Comparison of ENCODE assay signal across 18 cellular contexts in the genomic region with DNA sequence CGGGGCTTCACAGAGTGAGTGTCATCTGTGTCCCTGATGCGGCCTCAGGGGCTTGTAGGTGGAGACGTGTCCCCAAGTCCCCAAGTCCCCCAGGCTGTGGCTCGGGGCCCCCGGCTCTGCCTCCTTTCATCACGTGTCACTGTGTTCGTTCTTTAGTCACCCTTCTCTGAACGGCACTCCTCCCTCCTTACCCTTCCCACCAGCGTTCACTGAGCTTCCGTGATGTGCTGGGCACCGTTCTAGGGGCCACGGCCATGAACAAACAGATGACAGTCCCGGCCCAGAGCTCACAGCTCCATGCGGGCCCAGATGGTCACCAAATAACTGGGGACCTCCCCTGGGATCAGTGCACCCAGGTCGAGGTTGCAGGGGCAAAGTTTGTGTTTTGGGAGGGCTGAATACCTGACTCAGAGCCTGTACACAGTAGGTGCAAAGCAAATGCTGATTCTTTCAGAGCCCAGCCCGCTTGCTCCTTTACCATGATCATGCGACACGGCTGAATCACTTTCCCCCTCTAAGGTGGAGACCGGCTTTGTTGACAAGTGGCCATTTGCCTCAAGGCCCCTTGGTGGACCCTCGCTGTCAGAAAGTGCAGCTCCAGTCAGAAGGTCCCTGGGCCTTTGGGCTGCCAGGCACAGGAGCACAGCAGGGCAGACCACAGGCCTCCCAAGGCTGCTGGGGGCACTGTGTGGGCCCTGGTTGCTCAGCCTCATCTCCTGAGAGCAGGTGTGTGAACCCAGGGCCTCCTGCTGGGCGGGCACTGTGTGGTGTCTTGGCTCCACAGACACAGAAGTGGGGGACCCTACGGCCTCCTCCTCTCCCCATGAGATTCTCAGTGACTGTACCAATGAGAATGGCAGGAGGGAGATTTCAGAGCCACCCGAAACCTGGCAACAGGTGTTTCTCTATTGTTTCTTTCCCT.
DNase-seq lines count a peak whose midpoint lies in the region; ATAC-seq and TF ChIP-seq lines count a peak whose summit lies in the region.
"Had no signal": no experiment of that assay in that cellular context is flagged by ENCODE, and none has a peak within 500 bp of the region (broad histone marks: within the 10 kb centered on the region; RNA-seq: fewer than 3 reads in every experiment).

No MANE protein-coding gene starts in this region.

- no peak overlapping the region for H3K9ac ChIP-seq in SK-N-SH

- CTCF ChIA-PET in SK-N-SH (lab: Yijun Ruan, JAX) = interaction anchor here (6.0 kb wide), 1 partner anchor 36 kb away, joined by 24 read pairs; no protein-coding TSS in a partner anchor

- no peaks in the 10 kb centered on the region for H3K9me3 ChIP-seq in right atrium auricular region
- H3K9me3 ChIP-seq in vagina = no peaks in the 10 kb centered on the region
- no peaks in the 10 kb centered on the region for H3K9me3 ChIP-seq in SK-N-SH

- H3K4me3 ChIP-seq in right atrium auricular region (no peak overlapping the region), vagina (no peak overlapping the region), SK-N-SH (ENCODE audit: low read depth in 2 of 2, low read length in 1 of 2) (no peak overlapping the region)

- H3K27me3 ChIP-seq in right atrium auricular region = no peaks in the 10 kb centered on the region
- H3K27me3 ChIP-seq in vagina = no peaks in the 10 kb centered on the region
- H3K27me3 ChIP-seq in SK-N-SH (ENCODE audit: insufficient read depth) = no peaks in the 10 kb centered on the region

- intact Hi-C loops in left ventricle myocardium superior (cut with micrococcal nuclease) = no loop called here
- intact Hi-C loops in vagina (cut with DNase I) = no loop called here

- H3K9me2 ChIP-seq in SK-N-SH = no peaks in the 10 kb centered on the region

- H3K27ac ChIP-seq in right atrium auricular region (no peak overlapping the region), vagina (no peak overlapping the region), SK-N-SH (ENCODE audit: low read depth in 2 of 2, low read length in 1 of 2) (no peak overlapping the region)
- H3K27ac ChIP-seq: HL-60 had no signal

- no peaks in the 10 kb centered on the region for H3F3A ChIP-seq in SK-N-SH (replicated peaks; ENCODE audit: insufficient read depth)

- no peak for TF ChIP-seq POLR2A in vagina (IDR thresholded peaks at IDR 0.05)

- no peak for TF ChIP-seq EP300 in SK-N-SH (IDR thresholded peaks at IDR 0.05; ENCODE audit: borderline replicate concordance in 1 of 2, low read depth in 1 of 2, low read length in 1 of 2)

- H3K79me2 ChIP-seq in SK-N-SH (ENCODE audit: insufficient read depth) = no peaks in the 10 kb centered on the region

- H3K4me2 ChIP-seq in SK-N-SH = no peak overlapping the region

- no peak overlapping the region for H2AFZ ChIP-seq in SK-N-SH (ENCODE audit: low read depth)

- no peak for TF ChIP-seq CTCF in right atrium auricular region (IDR thresholded peaks at IDR 0.05)
- TF ChIP-seq CTCF in vagina (IDR thresholded peaks at IDR 0.05) = no peak
- TF ChIP-seq CTCF in SK-N-SH (IDR thresholded peaks at IDR 0.05) = no peak

- DNase-seq in right atrium auricular region (ENCODE audit: low spot score) (peak; percentile 44), left ventricle myocardium superior (no peak), NCI-H345 treated with DMSO at 0.1 percent for 48 hours (lab: John Stamatoyannopoulos, UW; ENCODE audit: unreplicated experiment) (peak; percentile 6), left lobe of liver (ENCODE audit: low spot score) (peak; percentile 33), vagina (ENCODE audit: extremely low spot score in 2 of 2) (peak; percentile 49 to 81), NCI-H1105 treated with DMSO at 0.1 percent for 48 hours (lab: John Stamatoyannopoulos, UW) (no peak), SK-N-SH (no peak)
- DNase-seq: AML-193; CD4-positive, alpha-beta T cell; NCI-H1436 treated with DMSO at 0.1 percent for 48 hours; NCI-H2029 treated with DMSO at 0.1 percent for 48 hours; NCI-H226; NCI-H526 treated with DMSO at 0.1 percent for 48 hours; OCI-M1; SHP77 treated with DMSO at 0.1 percent for 48 hours had no signal

- H3K36me3 ChIP-seq in right atrium auricular region (no peaks in the 10 kb centered on the region), vagina (no peaks in the 10 kb centered on the region), SK-N-SH (replicated peaks in 1 of 2; ENCODE audit: control insufficient read depth in 1 of 2, insufficient read depth in 2 of 2, low read length in 1 of 2) (no peaks in the 10 kb centered on the region)

- TF ChIP-seq RAD21 in SK-N-SH (IDR thresholded peaks at IDR 0.05; ENCODE audit: low read length) = no peak

- H4K20me1 ChIP-seq in SK-N-SH (ENCODE audit: insufficient read depth) = no peaks in the 10 kb centered on the region

- POLR2A ChIA-PET in SK-N-SH (lab: Yijun Ruan, JAX) = no interaction called here

- 55% methylated on average over 20 of the region's 23 CpGs for WGBS in SK-N-SH (ENCODE audit: low lambda C conversion rate)

- H3K4me1 ChIP-seq in right atrium auricular region (no peaks in the 10 kb centered on the region), vagina (no peaks in the 10 kb centered on the region), SK-N-SH (ENCODE audit: control insufficient read depth in 1 of 2, insufficient read depth in 2 of 2, low read depth in 1 of 2, low read length in 1 of 2) (peaks cover 0 to 49% of the 10 kb centered on the region in 2 experiments; a peak in 2 of 4 replicates)

- no peak for ATAC-seq in left ventricle myocardium superior
- no peak for ATAC-seq in left lobe of liver
- ATAC-seq in GM21528 (IDR thresholded peaks at IDR 0.05; ENCODE audit: low FRiP score, unreplicated experiment) = no peak
- ATAC-seq: HCT116 had no signal

TF ChIP-seq in SK-N-SH, 30 proteins besides CTCF, POLR2A, EP300 and RAD21:
- no peak for TF ChIP-seq SIN3A (IDR thresholded peaks at IDR 0.05; ENCODE audit: borderline replicate concordance, low read depth, low read length)
- TF ChIP-seq FOXM1 (IDR thresholded peaks at IDR 0.05; ENCODE audit: low read depth) = no peak
- TF ChIP-seq CHD2 (IDR thresholded peaks at IDR 0.05; ENCODE audit: low read length, partially characterized antibody) = no peak
- TF ChIP-seq NFIC (IDR thresholded peaks at IDR 0.05; ENCODE audit: borderline replicate concordance) = no peak
- TF ChIP-seq, protein P1, sequence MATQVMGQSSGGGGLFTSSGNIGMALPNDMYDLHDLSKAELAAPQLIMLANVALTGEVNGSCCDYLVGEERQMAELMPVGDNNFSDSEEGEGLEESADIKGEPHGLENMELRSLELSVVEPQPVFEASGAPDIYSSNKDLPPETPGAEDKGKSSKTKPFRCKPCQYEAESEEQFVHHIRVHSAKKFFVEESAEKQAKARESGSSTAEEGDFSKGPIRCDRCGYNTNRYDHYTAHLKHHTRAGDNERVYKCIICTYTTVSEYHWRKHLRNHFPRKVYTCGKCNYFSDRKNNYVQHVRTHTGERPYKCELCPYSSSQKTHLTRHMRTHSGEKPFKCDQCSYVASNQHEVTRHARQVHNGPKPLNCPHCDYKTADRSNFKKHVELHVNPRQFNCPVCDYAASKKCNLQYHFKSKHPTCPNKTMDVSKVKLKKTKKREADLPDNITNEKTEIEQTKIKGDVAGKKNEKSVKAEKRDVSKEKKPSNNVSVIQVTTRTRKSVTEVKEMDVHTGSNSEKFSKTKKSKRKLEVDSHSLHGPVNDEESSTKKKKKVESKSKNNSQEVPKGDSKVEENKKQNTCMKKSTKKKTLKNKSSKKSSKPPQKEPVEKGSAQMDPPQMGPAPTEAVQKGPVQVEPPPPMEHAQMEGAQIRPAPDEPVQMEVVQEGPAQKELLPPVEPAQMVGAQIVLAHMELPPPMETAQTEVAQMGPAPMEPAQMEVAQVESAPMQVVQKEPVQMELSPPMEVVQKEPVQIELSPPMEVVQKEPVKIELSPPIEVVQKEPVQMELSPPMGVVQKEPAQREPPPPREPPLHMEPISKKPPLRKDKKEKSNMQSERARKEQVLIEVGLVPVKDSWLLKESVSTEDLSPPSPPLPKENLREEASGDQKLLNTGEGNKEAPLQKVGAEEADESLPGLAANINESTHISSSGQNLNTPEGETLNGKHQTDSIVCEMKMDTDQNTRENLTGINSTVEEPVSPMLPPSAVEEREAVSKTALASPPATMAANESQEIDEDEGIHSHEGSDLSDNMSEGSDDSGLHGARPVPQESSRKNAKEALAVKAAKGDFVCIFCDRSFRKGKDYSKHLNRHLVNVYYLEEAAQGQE (IDR thresholded peaks at IDR 0.05; ENCODE audit: low read depth, low read length) = no peak
- TF ChIP-seq JUND (IDR thresholded peaks at IDR 0.05) = no peak
- TF ChIP-seq, protein P2, sequence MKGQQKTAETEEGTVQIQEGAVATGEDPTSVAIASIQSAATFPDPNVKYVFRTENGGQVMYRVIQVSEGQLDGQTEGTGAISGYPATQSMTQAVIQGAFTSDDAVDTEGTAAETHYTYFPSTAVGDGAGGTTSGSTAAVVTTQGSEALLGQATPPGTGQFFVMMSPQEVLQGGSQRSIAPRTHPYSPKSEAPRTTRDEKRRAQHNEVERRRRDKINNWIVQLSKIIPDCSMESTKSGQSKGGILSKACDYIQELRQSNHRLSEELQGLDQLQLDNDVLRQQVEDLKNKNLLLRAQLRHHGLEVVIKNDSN (IDR thresholded peaks at IDR 0.05; ENCODE audit: borderline replicate concordance, low read depth) = no peak
- no peak for TF ChIP-seq RFX5 (IDR thresholded peaks at IDR 0.05; ENCODE audit: low read length)
- TF ChIP-seq RCOR1 (IDR thresholded peaks at IDR 0.05; ENCODE audit: low read length) = no peak

Comparison
In these comparisons a context has a peak if more than half of its experiments do, and no peak if none do; other contexts are left out.
1. DNase-seq: peak in right atrium auricular region (single experiment), NCI-H345 treated with DMSO at 0.1 percent for 48 hours (single experiment), left lobe of liver (single experiment) and vagina (2 of 2); none in left ventricle myocardium superior (single experiment), NCI-H1105 treated with DMSO at 0.1 percent for 48 hours (single experiment) and SK-N-SH (single experiment).